ENCODE assay signal across 8 cellular contexts in genomic region chr7:35036361-35037171, GRCh38. TPM values are rescaled to one million over a fixed set of nuclear protein-coding genes. Genes with fewer than 3 reads are reported as not detected.
A peak's percentile ranks its signal among the peaks of the same experiment; 100 is the strongest.
DNase-seq lines count a peak whose midpoint lies in the region; ATAC-seq and TF ChIP-seq lines count a peak whose summit lies in the region.

No MANE protein-coding gene starts in this region.

- H3K27me3 ChIP-seq in brain microvascular endothelial cell (replicated peaks) (no peaks in the 10 kb centered on the region), sigmoid colon (no peaks in the 10 kb centered on the region)

- no peak for TF ChIP-seq EP300 in sigmoid colon (IDR thresholded peaks at IDR 0.05)

- H3K4me1 ChIP-seq in sigmoid colon, result peaks cover 0 to 24% (median 19%) of the 10 kb centered on the region in 4 donors

- H3K4me3 ChIP-seq in LNCaP clone FGC (ENCODE audit: low read depth, low read length) (peak overlapping the region; percentile 53), brain microvascular endothelial cell (ENCODE audit: low read depth, low read length) (peak overlapping the region; percentile 81), iPS-11a (ENCODE audit: low read depth, low read length) (peak overlapping the region; percentile 73), sigmoid colon (peak overlapping the region; percentile 45 to 71 (median 68))

- WGBS in sigmoid colon, 2 donors, result 0 to 1% methylated on average over 61 of the region's 61 CpGs

- H3K27ac ChIP-seq in brain microvascular endothelial cell, result peak overlapping the region; percentile 29
- peak overlapping the region; percentile 87 to 94 (median 90) for H3K27ac ChIP-seq in sigmoid colon

- TF ChIP-seq POLR2A in sigmoid colon (IDR thresholded peaks at IDR 0.05), result no peak

- in situ Hi-C loops in brain microvascular endothelial cell (cut with HindIII; ENCODE audit: low pct_ligation_motif_present, low sequenced_read_pairs), result no loop called here

- DNase-seq in COLO829 (ENCODE audit: low spot score) (peak; percentile 56), LNCaP clone FGC (ENCODE audit: low read depth) (peak; percentile 28), T-helper 22 cell (ENCODE audit: low read depth) (peak; percentile 38), brain microvascular endothelial cell (peak; percentile 37), sigmoid colon (peak; percentile 77)

- no peak for TF ChIP-seq CTCF in LNCaP clone FGC (IDR thresholded peaks at IDR 0.05; ENCODE audit: control insufficient read depth, extremely low read depth, insufficient read depth)
- TF ChIP-seq CTCF in brain microvascular endothelial cell (IDR thresholded peaks at IDR 0.05; ENCODE audit: low read depth, low read length, missing control alignments), result peak; percentile 3
- TF ChIP-seq CTCF in sigmoid colon (IDR thresholded peaks at IDR 0.05), result no peak

- intact Hi-C loops in sigmoid colon (cut with DNase I), result loop anchor here (5.0 kb wide), 3 partner anchors 34 to 766 kb away; partner anchors contain the start of gene SEPTIN7

- ATAC-seq in GM21447 (IDR thresholded peaks at IDR 0.05; ENCODE audit: unreplicated experiment) (peak; percentile 16), GM19397 (IDR thresholded peaks at IDR 0.05; ENCODE audit: unreplicated experiment) (no peak)

- no peaks in the 10 kb centered on the region for H3K36me3 ChIP-seq in brain microvascular endothelial cell (replicated peaks)
- H3K36me3 ChIP-seq in sigmoid colon, result no peaks in the 10 kb centered on the region

- H3K9me3 ChIP-seq in sigmoid colon, result no peaks in the 10 kb centered on the region

RNA-seq across cellular contexts. Expression of gene DPY19L1, which starts 0.7 kb away (rescaled TPM):
- total RNA-seq in sigmoid colon, result 10 to 100 TPM; 12.1 to 17.1 (median 13.9) TPM
- polyA plus RNA-seq in sigmoid colon, result 10 to 100 TPM in 1 of 3 donors, 1 to 10 TPM in 2; 1.8 to 10.5 (median 3.5) TPM
